In genomic region chr11:22624742-22625447, GRCh38 we compare ENCODE assay signal across 8 cellular contexts. TPM values are rescaled to one million over a fixed set of nuclear protein-coding genes. Genes with fewer than 3 reads are reported as not detected.
DNase-seq lines count a peak whose midpoint lies in the region; ATAC-seq and TF ChIP-seq lines count a peak whose summit lies in the region.

No MANE protein-coding gene starts in this region.

- H3K79me2 ChIP-seq in DND-41 (ENCODE audit: insufficient read depth, low read length), result peaks cover 29% of the 10 kb centered on the region
- peaks cover 35% of the 10 kb centered on the region for H3K79me2 ChIP-seq in OCI-LY7 (ENCODE audit: insufficient read depth, low read depth, low read length)

- H2BK120ac ChIP-seq in IMR-90 (ENCODE audit: low read depth, low read length), result no peak overlapping the region

- H3K27me3 ChIP-seq in DND-41 (ENCODE audit: insufficient read depth, low read length, poor library complexity) (no peaks in the 10 kb centered on the region), IMR-90 (ENCODE audit: control insufficient read depth, insufficient read depth, low read length) (no peaks in the 10 kb centered on the region), upper lobe of left lung (no peaks in the 10 kb centered on the region)

- H3K18ac ChIP-seq in IMR-90 (ENCODE audit: low read depth, low read length), result no peak overlapping the region

- no peak for TF ChIP-seq RAD21 in IMR-90 (IDR thresholded peaks at IDR 0.05; ENCODE audit: low read length)

- H3K36me3 ChIP-seq in DND-41 (ENCODE audit: insufficient read depth, low read length), result peaks cover 6% of the 10 kb centered on the region; the same call in 1 of the 2 replicates
- H3K36me3 ChIP-seq in IMR-90 (ENCODE audit: control insufficient read depth, insufficient read depth, low read length), result no peaks in the 10 kb centered on the region
- peaks cover 17% of the 10 kb centered on the region for H3K36me3 ChIP-seq in OCI-LY7 (ENCODE audit: insufficient read depth, low read length)
- H3K36me3 ChIP-seq in upper lobe of left lung, result no peaks in the 10 kb centered on the region

- H2BK5ac ChIP-seq in IMR-90 (ENCODE audit: low read depth, low read length, poor library complexity, severe bottlenecking), result no peak overlapping the region

- H3K27ac Mint-ChIP-seq in activated naive CD4-positive, alpha-beta T cell treated with anti-CD3 and anti-CD28 coated beads for 36 hours, result peak overlapping the region; percentile 97

- POLR2A ChIA-PET in IMR-90 (lab: Charles Lee; ENCODE audit: unreplicated experiment) (no interaction called here), OCI-LY7 (lab: Charles Lee) (interaction anchor here (1.0 kb wide), 1 partner anchor 67 kb away, joined by 3 read pairs; no protein-coding TSS in a partner anchor)

- peak overlapping the region; percentile 96 to 99 for H3K4me3 ChIP-seq in DND-41 (ENCODE audit: low read depth in 1 of 2, low read length in 2 of 2)
- H3K4me3 ChIP-seq in IMR-90 (ENCODE audit: insufficient read depth, low read depth, low read length), result peak overlapping the region; percentile 83
- H3K4me3 ChIP-seq in OCI-LY7 (ENCODE audit: low read depth, low read length, poor library complexity, severe bottlenecking), result peak overlapping the region; percentile 84
- H3K4me3 ChIP-seq in upper lobe of left lung, result peak overlapping the region; percentile 86 to 96 (median 95)

- H3K4me1 ChIP-seq in DND-41 (ENCODE audit: insufficient read depth, low read length), result peaks cover 33% of the 10 kb centered on the region
- H3K4me1 ChIP-seq in IMR-90 (ENCODE audit: control insufficient read depth, insufficient read depth, low read length), result no peaks in the 10 kb centered on the region
- H3K4me1 ChIP-seq in OCI-LY7 (ENCODE audit: insufficient read depth, low read length, poor library complexity, severe bottlenecking), result peaks cover 17% of the 10 kb centered on the region
- peaks cover 9 to 20% (median 12%) of the 10 kb centered on the region in 4 donors for H3K4me1 ChIP-seq in upper lobe of left lung

- H3K9me1 ChIP-seq in IMR-90 (ENCODE audit: insufficient read depth, low read length), result no peaks in the 10 kb centered on the region

- H3K23ac ChIP-seq in IMR-90 (ENCODE audit: low read depth, low read length), result peak overlapping the region; percentile 34; the same call in 1 of the 2 replicates

- H4K8ac ChIP-seq in IMR-90 (ENCODE audit: low read depth in 2 of 2, low read length in 2 of 2), result peak overlapping the region; percentile 41 to 85; a peak in 3 of 4 replicates

- H3K36me3 Mint-ChIP-seq in activated naive CD4-positive, alpha-beta T cell treated with anti-CD3 and anti-CD28 coated beads for 36 hours (ENCODE audit: low read depth), result peaks cover 29% of the 10 kb centered on the region

- intact Hi-C loops in IMR-90 (cut with micrococcal nuclease), result loop anchor here (5.0 kb wide), 1 partner anchor 202 kb away; the partner anchor contains the start of gene SVIP
- intact Hi-C loops in OCI-LY7 (cut with micrococcal nuclease; ENCODE audit: unreplicated experiment), result loop anchor here (5.0 kb wide), 1 partner anchor 182 kb away; no protein-coding TSS in a partner anchor
- intact Hi-C loops in activated naive CD4-positive, alpha-beta T cell treated with anti-CD3 and anti-CD28 coated beads for 36 hours (cut with micrococcal nuclease), result loop anchor here (1.0 to 2.0 kb wide), 7 partner anchors 32 to 204 kb away; partner anchors contain the start of gene SVIP

- ATAC-seq in DND-41 (ENCODE audit: insufficient read depth, low read depth), result peak; percentile 67
- peak; percentile 60 for ATAC-seq in GM21529 (IDR thresholded peaks at IDR 0.05; ENCODE audit: unreplicated experiment)
- ATAC-seq in IMR-90 (ENCODE audit: low read depth), result peak; percentile 64
- peak; percentile 74 for ATAC-seq in omental fat pad (ENCODE audit: low FRiP score)
- peak; percentile 78 to 87 for ATAC-seq in upper lobe of left lung (ENCODE audit: low FRiP score in 2 of 2)

- peaks cover 1% of the 10 kb centered on the region for H3K9me3 Mint-ChIP-seq in activated naive CD4-positive, alpha-beta T cell treated with anti-CD3 and anti-CD28 coated beads for 36 hours

- dilution Hi-C loops in IMR-90 (cut with HindIII; ENCODE audit: low sequenced_read_pairs, unreplicated experiment), result no loop called here

- H3K56ac ChIP-seq in IMR-90 (ENCODE audit: extremely low read depth, insufficient read depth, low read length), result 0 out of 2 replicates have a peak overlapping the region, but pooled peaks have one; percentile 12

- peak overlapping the region; percentile 87 for H3K4me2 ChIP-seq in DND-41 (ENCODE audit: insufficient read depth, low read length)
- peak overlapping the region; percentile 93 for H3K4me2 ChIP-seq in IMR-90 (ENCODE audit: low read depth, low read length)
- peak overlapping the region; percentile 89 for H3K4me2 ChIP-seq in OCI-LY7 (ENCODE audit: low read length)

- peak overlapping the region; percentile 67 for H2AK9ac ChIP-seq in IMR-90 (replicated peaks; ENCODE audit: low read depth, low read length, poor library complexity)

- H2BK20ac ChIP-seq in IMR-90 (ENCODE audit: low read depth, low read length), result no peak overlapping the region

- H2AK5ac ChIP-seq in IMR-90 (ENCODE audit: low read depth, low read length), result no peak overlapping the region

- peak overlapping the region; percentile 14; the same call in 1 of the 2 replicates for H3K14ac ChIP-seq in IMR-90 (replicated peaks; ENCODE audit: low read depth, low read length)

- H4K20me1 ChIP-seq in DND-41 (ENCODE audit: insufficient read depth, low read length) (peaks cover 3% of the 10 kb centered on the region; the same call in 1 of the 2 replicates), IMR-90 (ENCODE audit: insufficient read depth, low read length) (no peaks in the 10 kb centered on the region), OCI-LY7 (ENCODE audit: insufficient read depth, low read length) (0 out of 2 replicates have a peak, but pooled peaks cover 9% of the 10 kb centered on the region)

- CTCF ChIA-PET in IMR-90 (lab: Yijun Ruan, JAX), result no interaction called here
- CTCF ChIA-PET in OCI-LY7 (lab: Charles Lee; ENCODE audit: unreplicated experiment), result no interaction called here
- CTCF ChIA-PET in activated naive CD4-positive, alpha-beta T cell treated with anti-CD3 and anti-CD28 coated beads for 36 hours (lab: Charles Lee), result interaction anchor here (0.6 to 2.4 kb wide), 5 partner anchors 32 to 204 kb away, joined by 3 to 7 read pairs (median 3); partner anchors contain the start of gene SVIP

- H3K9ac ChIP-seq in DND-41 (ENCODE audit: low read depth, low read length), result peak overlapping the region; percentile 92
- H3K9ac ChIP-seq in IMR-90 (ENCODE audit: low read depth, low read length), result peak overlapping the region; percentile 59

- H3K9me2 ChIP-seq in OCI-LY7 (ENCODE audit: insufficient read depth, low read length), result no peaks in the 10 kb centered on the region

- H2AFZ ChIP-seq in DND-41 (ENCODE audit: low read depth, low read length) (peak overlapping the region; percentile 99), IMR-90 (replicated peaks; ENCODE audit: low read length, poor library complexity) (peak overlapping the region; percentile 99), OCI-LY7 (ENCODE audit: low read length) (peak overlapping the region; percentile 98)

- peak overlapping the region; percentile 98 for H3K4me3 Mint-ChIP-seq in activated naive CD4-positive, alpha-beta T cell treated with anti-CD3 and anti-CD28 coated beads for 36 hours

- BruUV-seq in IMR-90 (replicated peaks; lab: Mats Ljungman, UMichigan) (no TSS peak), OCI-LY7 (replicated peaks; lab: Mats Ljungman, UMichigan) (no TSS peak)

- H3K27ac ChIP-seq in DND-41 (ENCODE audit: low read length) (peak overlapping the region; percentile 96), IMR-90 (ENCODE audit: insufficient read depth, low read length) (peak overlapping the region; percentile 71), OCI-LY7 (ENCODE audit: low read depth, low read length, poor library complexity, severe bottlenecking) (peak overlapping the region; percentile 73), upper lobe of left lung (peak overlapping the region; percentile 87 to 91 (median 90))

- TF ChIP-seq POLR2A in IMR-90 (IDR thresholded peaks at IDR 0.05; ENCODE audit: low read depth, low read length), result no peak
- no peak for TF ChIP-seq POLR2A in upper lobe of left lung (IDR thresholded peaks at IDR 0.05)

- no peaks in the 10 kb centered on the region for H3K27me3 Mint-ChIP-seq in activated naive CD4-positive, alpha-beta T cell treated with anti-CD3 and anti-CD28 coated beads for 36 hours (ENCODE audit: low read depth)

- TF ChIP-seq CTCF in DND-41 (IDR thresholded peaks at IDR 0.05; ENCODE audit: borderline replicate concordance, extremely low read depth, low read length, poor library complexity, severe bottlenecking), result peak; percentile 68
- peak; percentile 39 for TF ChIP-seq CTCF in IMR-90 (conservative IDR thresholded peaks at IDR 0.05; ENCODE audit: low read depth, low read length)
- peak; percentile 77 for TF ChIP-seq CTCF in OCI-LY7 (conservative IDR thresholded peaks at IDR 0.05; ENCODE audit: low read length)
- no peak for TF ChIP-seq CTCF in omental fat pad (IDR thresholded peaks at IDR 0.05)
- peak in 2 of 6 experiments; percentile 14 to 31 for TF ChIP-seq CTCF in upper lobe of left lung (IDR thresholded peaks at IDR 0.05)

- peaks cover 41% of the 10 kb centered on the region for H3K4me1 Mint-ChIP-seq in activated naive CD4-positive, alpha-beta T cell treated with anti-CD3 and anti-CD28 coated beads for 36 hours (ENCODE audit: low read depth)

- TF ChIP-seq EP300 in upper lobe of left lung (IDR thresholded peaks at IDR 0.05), result no peak

- H3K79me1 ChIP-seq in IMR-90 (ENCODE audit: low read depth in 1 of 2, low read length in 2 of 2), result peaks cover 4 to 12% of the 10 kb centered on the region in 2 experiments; a peak in 3 of 4 replicates

- peak; percentile 74 for DNase-seq in DND-41
- DNase-seq in IMR-90, result peak; percentile 60
- DNase-seq in OCI-LY7 (ENCODE audit: low spot score), result peak; percentile 81
- peak; percentile 77 for DNase-seq in activated naive CD4-positive, alpha-beta T cell treated with anti-CD3 and anti-CD28 coated beads for 36 hours
- peak; percentile 5 for DNase-seq in glomerular endothelial cell (ENCODE audit: extremely low read depth, low read depth, low spot score)
- no peak for DNase-seq in omental fat pad (ENCODE audit: low spot score)
- peak; percentile 76 to 93 for DNase-seq in upper lobe of left lung

- in situ Hi-C loops in IMR-90 (cut with MboI; ENCODE audit: low sequenced_read_pairs), result no loop called here

- H3K9me3 ChIP-seq in DND-41 (ENCODE audit: insufficient read depth, low read length, severe bottlenecking) (no peaks in the 10 kb centered on the region), IMR-90 (ENCODE audit: control insufficient read depth, insufficient read depth, low read length) (no peaks in the 10 kb centered on the region), OCI-LY7 (ENCODE audit: low read length) (no peaks in the 10 kb centered on the region), upper lobe of left lung (no peaks in the 10 kb centered on the region)

- H2BK15ac ChIP-seq in IMR-90 (ENCODE audit: low read depth, low read length), result no peak overlapping the region

- H4K5ac ChIP-seq in IMR-90 (ENCODE audit: low read depth, low read length), result peak overlapping the region; percentile 28

- 1% methylated on average over 24 of the region's 31 CpGs; no CpG with 5 or more reads in 1 of the 2 experiments for WGBS in IMR-90 (ENCODE audit: extremely low coverage in 2 of 2, insufficient read length in 1 of 2), 2 experiments
- WGBS in upper lobe of left lung, 2 donors, result 9 to 21% methylated on average over 9 to 19 of the region's 31 CpGs

- H4K91ac ChIP-seq in IMR-90 (ENCODE audit: insufficient read depth, low read depth, low read length), result peak overlapping the region; percentile 22

- H3K4ac ChIP-seq in IMR-90 (ENCODE audit: low read depth, low read length), result peak overlapping the region; percentile 42

RNA-seq across cellular contexts. Expression of gene FANCF, which starts 0.7 kb away (rescaled TPM):
- total RNA-seq in IMR-90 (2012; rRNA removed), result 5.6 and 7.5 TPM in 2 replicates
- 2.7 and 3.3 TPM in 2 replicates for polyA plus RNA-seq in IMR-90 (2012; rRNA removed)
- 2.1 and 2.3 TPM in 2 replicates for polyA plus RNA-seq in IMR-90 (2012; cell fraction: cytosol; rRNA removed)
- polyA plus RNA-seq in IMR-90 (2012; cell fraction: nucleus; rRNA removed; ENCODE audit: low replicate concordance), result 0.72 and 1.1 TPM in 2 replicates
- 14.5 and 22.2 TPM in 2 replicates for total RNA-seq in OCI-LY7 (2014; rRNA removed; shearing (Covaris generic))
- 17.9 and 18.4 TPM in 2 replicates for total RNA-seq in OCI-LY7 (2022)
- 1 to 10 TPM; 7.9 to 9.0 TPM for total RNA-seq in activated naive CD4-positive, alpha-beta T cell treated with anti-CD3 and anti-CD28 coated beads for 36 hours
- total RNA-seq in glomerular endothelial cell, result 10.9 and 11.8 TPM in 2 replicates
- 1 to 10 TPM; 2.7 to 7.4 (median 4.4) TPM for total RNA-seq in omental fat pad
- 10 to 100 TPM in 1 of 6 donors, 1 to 10 TPM in 5; 2.4 to 10.9 (median 7.8) TPM for total RNA-seq in upper lobe of left lung

RNA-seq across cellular contexts. Expression of gene GAS2, which starts 41.5 kb away (rescaled TPM):
- total RNA-seq in IMR-90 (2012; rRNA removed) (0.90 and 1.9 TPM in 2 replicates), OCI-LY7 (2022) (3.0 and 4.1 TPM in 2 replicates), glomerular endothelial cell (0.58 and 0.88 TPM in 2 replicates), omental fat pad (1 to 10 TPM in 2 of 4 donors, under 1 TPM in 2; 0.63 to 4.9 (median 2.5) TPM), upper lobe of left lung (1 to 10 TPM in 5 of 6 donors, not detected in 1; 1.5 to 6.3 (median 2.1) TPM)
- polyA plus RNA-seq in IMR-90 (2012; rRNA removed), result 0.51 and 0.65 TPM in 2 replicates
- polyA plus RNA-seq in IMR-90 (2012; cell fraction: cytosol; rRNA removed), result 0.55 and 0.69 TPM in 2 replicates
- 0.37 and 0.53 TPM in 2 replicates for polyA plus RNA-seq in IMR-90 (2012; cell fraction: nucleus; rRNA removed; ENCODE audit: low replicate concordance)
- total RNA-seq in OCI-LY7 (2014; rRNA removed; shearing (Covaris generic)), result 1.8 and 3.1 TPM in 2 replicates
- 1 to 10 TPM in 1 of 2 experiments, under 1 TPM in 1; 0.62 to 1.2 TPM for total RNA-seq in activated naive CD4-positive, alpha-beta T cell treated with anti-CD3 and anti-CD28 coated beads for 36 hours

Comparison
In these comparisons a context has a peak if more than half of its experiments do, and no peak if none do; other contexts are left out.
1. CTCF ChIP-seq: peak in DND-41 (single experiment), IMR-90 (single experiment) and OCI-LY7 (single experiment); none in omental fat pad (0 of 3).
2. Peak in every context shown above with its lines, with median percentiles within 50 percentile points of each other: ATAC-seq, H2AFZ ChIP-seq, H3K27ac ChIP-seq, H3K4me2 ChIP-seq and H3K4me3 ChIP-seq.